Comparison of ENCODE assay signal across 8 cellular contexts in the genomic region with DNA sequence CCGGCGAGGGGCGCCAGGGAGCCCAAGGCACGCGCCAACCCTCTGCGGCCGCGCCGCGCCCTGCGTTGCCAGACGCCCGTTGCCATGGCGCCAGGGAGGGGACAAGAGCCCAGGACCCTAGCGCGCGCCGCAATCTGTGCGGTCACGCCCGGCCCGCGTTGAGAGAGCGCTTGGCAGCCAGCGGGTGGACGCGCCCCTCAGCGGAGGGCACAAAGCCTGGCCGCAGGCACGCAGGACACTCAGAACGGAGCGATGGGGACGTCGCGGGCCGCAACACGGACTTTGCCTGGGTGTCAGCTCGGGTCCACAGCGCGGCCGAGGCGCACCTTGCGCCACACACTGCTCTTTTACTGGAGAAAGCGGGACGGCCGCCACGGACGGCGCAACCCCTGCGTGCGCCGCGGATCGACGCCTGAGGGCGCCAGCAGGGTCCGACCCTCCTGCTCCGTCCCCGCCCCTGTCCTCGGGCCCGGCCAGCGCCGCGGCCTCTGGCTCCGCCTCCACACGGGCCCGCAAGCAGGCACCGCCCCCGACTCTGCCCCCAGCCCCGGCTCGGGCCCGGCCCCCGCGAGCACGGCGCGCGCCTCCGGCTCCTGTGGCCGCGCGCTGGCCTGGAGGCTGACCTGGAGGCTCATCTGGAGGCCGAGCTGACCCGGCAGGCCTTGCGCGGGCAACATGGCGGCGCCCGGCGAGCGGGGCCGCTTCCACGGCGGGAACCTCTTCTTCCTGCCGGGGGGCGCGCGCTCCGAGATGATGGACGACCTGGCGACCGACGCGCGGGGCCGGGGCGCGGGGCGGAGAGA. TPM values are rescaled to one million over a fixed set of nuclear protein-coding genes. Genes with fewer than 3 reads are reported as not detected.
DNase-seq lines count a peak whose midpoint lies in the region; ATAC-seq and TF ChIP-seq lines count a peak whose summit lies in the region.

GFER (plus strand) TSS at position 650 of the 803 bp plus-strand sequence; CDS start at position 676, 26 bp downstream.

- intact Hi-C loops in CD14-positive monocyte (cut with micrococcal nuclease), result no loop called here
- intact Hi-C loops in dendritic cell treated with granulocyte-macrophage colony-stimulating factor and Interleukin-4, amounts not matched to agents 40 ng/mL and 50 ng/mL, for 4 days (cut with micrococcal nuclease), result no loop called here
- intact Hi-C loops in left colon (cut with DNase I, micrococcal nuclease), result no loop called here

- peaks cover 0 to 12% (median 6%) of the 10 kb centered on the region in 7 donors for H3K9me3 Mint-ChIP-seq in CD14-positive monocyte
- no peaks in the 10 kb centered on the region for H3K9me3 Mint-ChIP-seq in dendritic cell treated with granulocyte-macrophage colony-stimulating factor and Interleukin-4, amounts not matched to agents 40 ng/mL and 50 ng/mL, for 4 days

- H3K27me3 Mint-ChIP-seq in CD14-positive monocyte (ENCODE audit: low read depth in 3 of 3), result peaks cover 53 to 63% (median 55%) of the 10 kb centered on the region in 3 donors
- H3K27me3 Mint-ChIP-seq in dendritic cell treated with granulocyte-macrophage colony-stimulating factor and Interleukin-4, amounts not matched to agents 40 ng/mL and 50 ng/mL, for 4 days, result peaks cover 62% of the 10 kb centered on the region

- DNase-seq in CD14-positive monocyte (ENCODE audit: low spot score), result peak; percentile 80
- DNase-seq in NCI-H226, result peak; percentile 83
- peak; percentile 90 to 92 for DNase-seq in left colon
- peak; percentile 70 for DNase-seq in stimulated activated CD4-positive, alpha-beta T cell treated with anti-CD3 and anti-CD28 coated beads, Interleukin-1b, Interleukin-23, amount 100 ng/mL, for 48 hours

- ATAC-seq in GM19043 (IDR thresholded peaks at IDR 0.05; ENCODE audit: low read depth, unreplicated experiment), result peak; percentile 67
- peak; percentile 78 for ATAC-seq in HG03175 (IDR thresholded peaks at IDR 0.05; ENCODE audit: unreplicated experiment)
- peak; percentile 75 to 79 for ATAC-seq in activated CD4-positive, CD25-positive, alpha-beta regulatory T cell treated with anti-CD3 and anti-CD28 coated beads, Interleukin-2, amount 50 U/mL, for 24 hours
- peak; percentile 51 for ATAC-seq in left colon

- peak within 1 kb of the TSS; percentile 75 to 89 for H3K4me3 Mint-ChIP-seq in CD14-positive monocyte
- H3K4me3 Mint-ChIP-seq in dendritic cell treated with granulocyte-macrophage colony-stimulating factor and Interleukin-4, amounts not matched to agents 40 ng/mL and 50 ng/mL, for 4 days, result peak within 1 kb of the TSS; percentile 79

- peak; percentile 57 for TF ChIP-seq CTCF in CD14-positive monocyte (IDR thresholded peaks at IDR 0.05)

- peak within 1 kb of the TSS in 4 of 7 donors; percentile 35 to 88 (median 80) for H3K27ac Mint-ChIP-seq in CD14-positive monocyte
- H3K27ac Mint-ChIP-seq in dendritic cell treated with granulocyte-macrophage colony-stimulating factor and Interleukin-4, amounts not matched to agents 40 ng/mL and 50 ng/mL, for 4 days, result peak within 1 kb of the TSS; percentile 73

- H3K36me3 Mint-ChIP-seq in CD14-positive monocyte, result peaks cover 27 to 34% of the 10 kb centered on the region in 2 donors
- H3K36me3 Mint-ChIP-seq in dendritic cell treated with granulocyte-macrophage colony-stimulating factor and Interleukin-4, amounts not matched to agents 40 ng/mL and 50 ng/mL, for 4 days (ENCODE audit: low read depth), result peaks cover 38% of the 10 kb centered on the region

- H3K4me1 Mint-ChIP-seq in CD14-positive monocyte, result peaks cover 18% of the 10 kb centered on the region
- H3K4me1 Mint-ChIP-seq in dendritic cell treated with granulocyte-macrophage colony-stimulating factor and Interleukin-4, amounts not matched to agents 40 ng/mL and 50 ng/mL, for 4 days (ENCODE audit: low read depth), result peaks cover 39% of the 10 kb centered on the region

RNA-seq across cellular contexts. Expression of gene GFER, which starts in this region (rescaled TPM):
- polyA plus RNA-seq in CD14-positive monocyte, result 10 to 100 TPM; 22.4 to 22.7 TPM
- total RNA-seq in left colon, result 10 to 100 TPM; 73.7 to 82.3 TPM

Comparison
In these comparisons a context has a peak if more than half of its experiments do, and no peak if none do; other contexts are left out.
1. Peak in every context shown above with its lines: DNase-seq and ATAC-seq.